ENCODE assay signal across 15 cellular contexts in genomic region chr3:15649341-15649740, GRCh38. TPM values are rescaled to one million over a fixed set of nuclear protein-coding genes. Genes with fewer than 3 reads are reported as not detected.
DNase-seq lines count a peak whose midpoint lies in the region; ATAC-seq and TF ChIP-seq lines count a peak whose summit lies in the region.
"Had no signal": no experiment of that assay in that cellular context is flagged by ENCODE, and none has a peak within 500 bp of the region (broad histone marks: within the 10 kb centered on the region; RNA-seq: fewer than 3 reads in every experiment).

No MANE protein-coding gene starts in this region.

- peak overlapping the region; percentile 55 for H4K91ac ChIP-seq in mesenchymal stem cell (ENCODE audit: low read length)

- H2BK5ac ChIP-seq in mesenchymal stem cell (ENCODE audit: low read depth, low read length, poor library complexity, severe bottlenecking) = no peak overlapping the region

- H3K14ac ChIP-seq in mesenchymal stem cell (ENCODE audit: low read length in 2 of 2) = no peak overlapping the region

- DNase-seq in T-helper 1 cell (no peak), HFFc6 (no peak), mesenchymal stem cell (no peak), MV-4-11 (lab: John Stamatoyannopoulos, UW) (no peak), midbrain (lab: John Stamatoyannopoulos, UW) (no peak)
- DNase-seq in activated T-helper 1 cell treated with anti-CD3 and anti-CD28 coated beads, Interleukin-12 subunit alpha, Interleukin-12 subunit beta, Interleukin-2, Interleukin-4 antibody, amounts not matched to agents 30 ng/mL and 10 ng/mL and 1 ng/mL, durations not matched to agents 14 hours and 24 hours and 36 hours (ENCODE audit: low spot score) = no peak
- DNase-seq: NCI-H1930, NCI-H2171, NCI-H446 treated with DMSO at 0.1 percent for 48 hours, NCI-H748 treated with DMSO at 0.1 percent for 48 hours, SIG-M5 had no signal

- no peak for TF ChIP-seq CTCF in HFFc6 (IDR thresholded peaks at IDR 0.05)

- peak overlapping the region; percentile 6 to 61 for H3K18ac ChIP-seq in mesenchymal stem cell (ENCODE audit: low read depth in 1 of 2, low read length in 2 of 2)

- H3K27me3 ChIP-seq in mesenchymal stem cell (ENCODE audit: control insufficient read depth in 1 of 2, insufficient read depth in 1 of 2, low read length in 2 of 2) = no peaks in the 10 kb centered on the region

- no peak for ATAC-seq in SK-N-SH treated with all-trans-retinoic acid at 6 μM for 48 hours
- ATAC-seq: GM23338 had no signal

- peaks cover 44% of the 10 kb centered on the region for H3K4me1 Mint-ChIP-seq in T-helper 1 cell treated with Interleukin-12 subunit alpha and Interleukin-12 subunit beta and Interleukin-4 antibody, amounts not matched to agents 30 μg/mL and 1 μg/mL, for 36 hours (ENCODE audit: low read depth)
- peaks cover 74% of the 10 kb centered on the region for H3K4me1 Mint-ChIP-seq in HFFc6 (ENCODE audit: low read depth)
- peaks cover 52% of the 10 kb centered on the region for H3K4me1 Mint-ChIP-seq in activated T-helper 1 cell treated with anti-CD3 and anti-CD28 coated beads, Interleukin-12 subunit alpha, Interleukin-12 subunit beta, Interleukin-2, Interleukin-4 antibody, amounts not matched to agents 30 ng/mL and 10 ng/mL and 1 ng/mL, durations not matched to agents 14 hours and 24 hours and 36 hours (ENCODE audit: low read depth)

- no peak overlapping the region for H3K27ac ChIP-seq in mesenchymal stem cell (ENCODE audit: low read length, poor library complexity, severe bottlenecking)
- H3K27ac ChIP-seq: 22Rv1 had no signal

- H3K4ac ChIP-seq in mesenchymal stem cell (ENCODE audit: low read depth in 1 of 2, low read length in 2 of 2) = no peak overlapping the region

- H2AFZ ChIP-seq in mesenchymal stem cell (ENCODE audit: low read depth, low read length) = no peak overlapping the region
- H2AFZ ChIP-seq: GM23338 had no signal

- H3K27me3 Mint-ChIP-seq in T-helper 1 cell treated with Interleukin-12 subunit alpha and Interleukin-12 subunit beta and Interleukin-4 antibody, amounts not matched to agents 30 μg/mL and 1 μg/mL, for 36 hours (ENCODE audit: low read depth) = peaks cover 23% of the 10 kb centered on the region
- H3K27me3 Mint-ChIP-seq in HFFc6 (ENCODE audit: insufficient read depth) = no peaks in the 10 kb centered on the region; the same call in 1 of the 2 replicates
- H3K27me3 Mint-ChIP-seq in activated T-helper 1 cell treated with anti-CD3 and anti-CD28 coated beads, Interleukin-12 subunit alpha, Interleukin-12 subunit beta, Interleukin-2, Interleukin-4 antibody, amounts not matched to agents 30 ng/mL and 10 ng/mL and 1 ng/mL, durations not matched to agents 14 hours and 24 hours and 36 hours (ENCODE audit: insufficient read depth) = peaks cover 7% of the 10 kb centered on the region

- H3K4me3 Mint-ChIP-seq in T-helper 1 cell treated with Interleukin-12 subunit alpha and Interleukin-12 subunit beta and Interleukin-4 antibody, amounts not matched to agents 30 μg/mL and 1 μg/mL, for 36 hours = no peak overlapping the region
- H3K4me3 Mint-ChIP-seq in HFFc6 = no peak overlapping the region
- peak overlapping the region; percentile 28 for H3K4me3 Mint-ChIP-seq in activated T-helper 1 cell treated with anti-CD3 and anti-CD28 coated beads, Interleukin-12 subunit alpha, Interleukin-12 subunit beta, Interleukin-2, Interleukin-4 antibody, amounts not matched to agents 30 ng/mL and 10 ng/mL and 1 ng/mL, durations not matched to agents 14 hours and 24 hours and 36 hours
- H3K4me3 Mint-ChIP-seq: GM23338 had no signal

- no peak overlapping the region for H2BK15ac ChIP-seq in mesenchymal stem cell (ENCODE audit: low read depth, poor library complexity, severe bottlenecking)

- H2BK120ac ChIP-seq in mesenchymal stem cell (ENCODE audit: low read depth, low read length) = no peak overlapping the region

- no peaks in the 10 kb centered on the region for H3K9me3 ChIP-seq in mesenchymal stem cell (ENCODE audit: control insufficient read depth, low read length)

- no peak overlapping the region for H3K9ac ChIP-seq in mesenchymal stem cell (ENCODE audit: low read length)

- H3K79me1 ChIP-seq in mesenchymal stem cell (replicated peaks; ENCODE audit: low read length, poor library complexity, severe bottlenecking) = peaks cover 4% of the 10 kb centered on the region

- peaks cover 17% of the 10 kb centered on the region for H3K4me1 ChIP-seq in mesenchymal stem cell (ENCODE audit: control insufficient read depth, insufficient read depth, low read depth, low read length)

- peak overlapping the region in 1 of 2 experiments; percentile 57 for H2BK12ac ChIP-seq in mesenchymal stem cell (ENCODE audit: low read length in 2 of 2)

- peak overlapping the region; percentile 27 for H3K27ac Mint-ChIP-seq in T-helper 1 cell treated with Interleukin-12 subunit alpha and Interleukin-12 subunit beta and Interleukin-4 antibody, amounts not matched to agents 30 μg/mL and 1 μg/mL, for 36 hours
- peak overlapping the region; percentile 51 for H3K27ac Mint-ChIP-seq in HFFc6
- no peak overlapping the region for H3K27ac Mint-ChIP-seq in activated T-helper 1 cell treated with anti-CD3 and anti-CD28 coated beads, Interleukin-12 subunit alpha, Interleukin-12 subunit beta, Interleukin-2, Interleukin-4 antibody, amounts not matched to agents 30 ng/mL and 10 ng/mL and 1 ng/mL, durations not matched to agents 14 hours and 24 hours and 36 hours
- H3K27ac Mint-ChIP-seq: GM23338 had no signal

- H2AK5ac ChIP-seq in mesenchymal stem cell (ENCODE audit: low read length, severe bottlenecking) = peak overlapping the region; percentile 37

- peaks cover 9% of the 10 kb centered on the region for H3K9me3 Mint-ChIP-seq in T-helper 1 cell treated with Interleukin-12 subunit alpha and Interleukin-12 subunit beta and Interleukin-4 antibody, amounts not matched to agents 30 μg/mL and 1 μg/mL, for 36 hours
- H3K9me3 Mint-ChIP-seq in HFFc6 = no peaks in the 10 kb centered on the region
- peaks cover 15% of the 10 kb centered on the region for H3K9me3 Mint-ChIP-seq in activated T-helper 1 cell treated with anti-CD3 and anti-CD28 coated beads, Interleukin-12 subunit alpha, Interleukin-12 subunit beta, Interleukin-2, Interleukin-4 antibody, amounts not matched to agents 30 ng/mL and 10 ng/mL and 1 ng/mL, durations not matched to agents 14 hours and 24 hours and 36 hours

- H3K36me3 Mint-ChIP-seq in T-helper 1 cell treated with Interleukin-12 subunit alpha and Interleukin-12 subunit beta and Interleukin-4 antibody, amounts not matched to agents 30 μg/mL and 1 μg/mL, for 36 hours (ENCODE audit: low read depth) = peaks cover 16% of the 10 kb centered on the region
- H3K36me3 Mint-ChIP-seq in HFFc6 (ENCODE audit: low read depth) = peaks cover 25% of the 10 kb centered on the region
- H3K36me3 Mint-ChIP-seq in activated T-helper 1 cell treated with anti-CD3 and anti-CD28 coated beads, Interleukin-12 subunit alpha, Interleukin-12 subunit beta, Interleukin-2, Interleukin-4 antibody, amounts not matched to agents 30 ng/mL and 10 ng/mL and 1 ng/mL, durations not matched to agents 14 hours and 24 hours and 36 hours (ENCODE audit: low read depth) = peaks cover 12% of the 10 kb centered on the region

- no peak overlapping the region for H3K4me3 ChIP-seq in mesenchymal stem cell (ENCODE audit: insufficient read depth in 1 of 2, low read depth in 1 of 2, low read length in 2 of 2)
- H3K4me3 ChIP-seq: GM23338 had no signal

- H3K36me3 ChIP-seq in mesenchymal stem cell (ENCODE audit: control insufficient read depth in 1 of 2, insufficient read depth in 2 of 2, low read depth in 1 of 2, low read length in 2 of 2) = peaks cover 0 to 6% of the 10 kb centered on the region in 2 experiments

- 95% methylated on average over 3 of the region's 3 CpGs for WGBS in mesenchymal stem cell

- intact Hi-C loops in activated T-helper 1 cell treated with anti-CD3 and anti-CD28 coated beads, Interleukin-12 subunit alpha, Interleukin-12 subunit beta, Interleukin-2, Interleukin-4 antibody, amounts not matched to agents 30 ng/mL and 10 ng/mL and 1 ng/mL, durations not matched to agents 14 hours and 24 hours and 36 hours (cut with micrococcal nuclease) = no loop called here

- H3K4me2 ChIP-seq in mesenchymal stem cell (ENCODE audit: low read length, poor library complexity, severe bottlenecking) = no peak overlapping the region
- H3K4me2 ChIP-seq: GM23338 had no signal

- peak overlapping the region; percentile 27 for H4K8ac ChIP-seq in mesenchymal stem cell (ENCODE audit: low read length)

- H3K23ac ChIP-seq in mesenchymal stem cell (ENCODE audit: low read length in 2 of 2) = no peak overlapping the region

RNA-seq across cellular contexts. Expression of gene BTD, which starts 47.8 kb away (rescaled TPM):
- 10 to 100 TPM; 13.9 to 22.7 (median 17.2) TPM for total RNA-seq in HFFc6 (2021; fragmentation: NEBNext Ultra II Directional; extraction: Animal tissue kit (Norgen Biotek cat#: 25700))
- total RNA-seq in activated T-helper 1 cell treated with anti-CD3 and anti-CD28 coated beads, Interleukin-12 subunit alpha, Interleukin-12 subunit beta, Interleukin-2, Interleukin-4 antibody, amounts not matched to agents 30 ng/mL and 10 ng/mL and 1 ng/mL, durations not matched to agents 14 hours and 24 hours and 36 hours = 2.6 and 3.5 TPM in 2 replicates
- 16.3 TPM for polyA plus RNA-seq in mesenchymal stem cell (2013, experiment 1 of 2)
- 15.8 TPM for polyA plus RNA-seq in mesenchymal stem cell (2013, experiment 2 of 2)

RNA-seq across cellular contexts. Expression of gene HACL1, which starts 48.0 kb away (rescaled TPM):
- total RNA-seq in HFFc6 (2021; fragmentation: NEBNext Ultra II Directional; extraction: Animal tissue kit (Norgen Biotek cat#: 25700)) = 10 to 100 TPM; 18.6 to 21.8 (median 20.5) TPM
- 21.4 and 24.8 TPM in 2 replicates for total RNA-seq in activated T-helper 1 cell treated with anti-CD3 and anti-CD28 coated beads, Interleukin-12 subunit alpha, Interleukin-12 subunit beta, Interleukin-2, Interleukin-4 antibody, amounts not matched to agents 30 ng/mL and 10 ng/mL and 1 ng/mL, durations not matched to agents 14 hours and 24 hours and 36 hours
- 9.2 TPM for polyA plus RNA-seq in mesenchymal stem cell (2013, experiment 1 of 2)
- polyA plus RNA-seq in mesenchymal stem cell (2013, experiment 2 of 2) = 9.0 TPM
